Comparison of ENCODE assay signal across 20 cellular contexts in the genomic region with DNA sequence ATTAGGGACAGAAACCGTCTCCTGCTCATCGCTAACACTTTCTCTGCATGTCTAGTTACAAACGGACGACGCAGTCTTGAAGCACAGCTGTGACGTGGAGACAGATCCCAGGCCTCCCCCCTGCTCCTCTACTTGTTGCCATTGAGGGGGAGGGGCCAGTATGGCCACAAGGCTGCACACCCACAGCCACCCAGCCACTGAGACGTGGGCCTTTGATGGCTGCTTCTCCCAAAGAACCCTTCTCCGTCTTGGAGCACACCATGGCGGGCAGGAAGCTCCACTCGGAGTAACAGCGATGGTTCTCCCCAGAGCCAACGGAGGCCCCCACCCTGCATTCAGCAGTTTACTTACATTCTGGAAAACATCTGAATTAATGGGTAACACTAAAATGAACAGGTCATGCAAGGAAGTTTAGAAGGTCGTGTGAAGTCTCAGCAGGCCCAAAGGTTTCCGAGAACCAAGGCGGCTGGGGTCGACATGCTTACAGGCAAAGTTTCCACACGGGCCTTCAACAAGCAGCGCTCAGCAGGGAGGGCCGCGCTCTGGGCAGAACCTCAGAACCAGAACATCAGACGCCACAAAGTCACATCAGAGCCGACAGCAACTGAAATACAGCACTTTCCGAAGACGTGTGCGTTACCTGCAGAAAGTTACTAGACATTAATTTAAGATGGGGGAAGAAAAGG.
"Had no signal": no experiment of that assay in that cellular context is flagged by ENCODE, and none has a peak within 500 bp of the region (broad histone marks: within the 10 kb centered on the region; RNA-seq: fewer than 3 reads in every experiment).

No MANE protein-coding gene starts in this region.

- DNase-seq: activated CD4-positive, alpha-beta T cell treated with anti-CD3 and anti-CD28 coated beads for 36 hours; activated CD8-positive, alpha-beta memory T cell treated with anti-CD3 and anti-CD28 coated beads, Interleukin-2, amount 50 U/mL, for 4 hours; activated CD8-positive, alpha-beta T cell treated with anti-CD3 and anti-CD28 coated beads for 36 hours; activated naive CD4-positive, alpha-beta T cell treated with anti-CD3 and anti-CD28 coated beads for 36 hours; activated T-cell treated with anti-CD3 and anti-CD28 coated beads, Interleukin-2, amount 50 U/mL, for 72 hours; effector CD4-positive, alpha-beta T cell; foreskin melanocyte; heart left ventricle; mucosa of descending colon; natural killer cell; occipital lobe; stimulated activated CD4-positive, alpha-beta T cell treated with anti-CD3 and anti-CD28 coated beads, Interleukin-15, amount 100 ng/mL, for 24 hours; stimulated activated CD4-positive, alpha-beta T cell treated with anti-CD3 and anti-CD28 coated beads, Interleukin-4, amount 100 ng/mL, for 24 hours; stimulated activated naive CD8-positive, alpha-beta T cell treated with anti-CD3 and anti-CD28 coated beads, Interleukin-15, amount 100 ng/mL, for 72 hours had no signal

- H3K9me3 ChIP-seq: adrenal gland, heart left ventricle, mucosa of descending colon, prostate gland, right lobe of liver, thoracic aorta, vagina had no signal

- H3K27ac ChIP-seq: adrenal gland, coronary artery, prostate gland, right lobe of liver, thoracic aorta, vagina had no signal

- H3K27me3 ChIP-seq: adrenal gland, heart left ventricle, right lobe of liver, vagina had no signal

- H3K36me3 ChIP-seq: adrenal gland, heart left ventricle, prostate gland, right lobe of liver, thoracic aorta, vagina had no signal

- H3K4me3 ChIP-seq: adrenal gland, coronary artery, heart left ventricle, mucosa of descending colon, prostate gland, right lobe of liver, thoracic aorta, vagina had no signal

- H3K4me1 ChIP-seq: adrenal gland, prostate gland, right lobe of liver had no signal
